Comparison of ENCODE assay signal across 17 cellular contexts in the genomic region with DNA sequence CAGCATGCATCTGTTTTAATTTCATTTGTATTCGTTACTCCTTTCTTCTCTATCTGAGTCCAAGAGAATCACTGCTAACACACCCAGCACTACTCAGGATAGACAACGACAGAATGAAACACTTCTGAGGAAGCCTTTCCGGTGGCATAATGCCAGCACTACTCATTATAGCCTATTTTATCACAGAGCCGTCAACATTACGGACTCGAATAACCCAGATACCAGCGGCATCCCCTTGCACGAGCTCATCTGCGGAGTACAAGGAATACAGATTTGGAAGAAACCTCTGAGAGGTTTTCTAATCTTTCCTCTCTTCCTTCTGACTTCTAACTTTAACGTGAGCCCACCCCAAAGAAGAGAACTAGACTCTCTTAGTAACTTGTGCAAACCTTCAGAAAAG.
DNase-seq lines count a peak whose midpoint lies in the region; TF ChIP-seq lines count a peak whose summit lies in the region.
"Had no signal": no experiment of that assay in that cellular context is flagged by ENCODE, and none has a peak within 500 bp of the region (broad histone marks: within the 10 kb centered on the region; RNA-seq: fewer than 3 reads in every experiment).

No MANE protein-coding gene starts in this region.

- no peak for TF ChIP-seq CTCF in type B pancreatic cell (conservative IDR thresholded peaks at IDR 0.05)

- no peak overlapping the region for H3K9ac ChIP-seq in iPS-15b (ENCODE audit: low read depth, low read length)

- no peaks in the 10 kb centered on the region for H3K36me3 Mint-ChIP-seq in type B pancreatic cell
- H3K36me3 Mint-ChIP-seq: stimulated activated naive B cell treated with anti-CD40 and anti-IgM and Interleukin-4, amounts not matched to agents 10 μg/mL and 1 μg/mL and 100 μg/mL, for 72 hours had no signal

- H3K27ac Mint-ChIP-seq in type B pancreatic cell, result no peak overlapping the region
- H3K27ac Mint-ChIP-seq: activated CD8-positive, alpha-beta T cell treated with anti-CD3 and anti-CD28 coated beads for 36 hours; activated T-helper 17 cell treated with anti-CD3 and anti-CD28 coated beads, Interleukin-2, amount 50 U/mL, for 72 hours; stimulated activated naive B cell treated with anti-CD40 and anti-IgM and Interleukin-4, amounts not matched to agents 10 μg/mL and 1 μg/mL and 100 μg/mL, for 72 hours had no signal

- peaks cover 6% of the 10 kb centered on the region for H3K4me1 ChIP-seq in iPS-15b (ENCODE audit: control insufficient read depth, insufficient read depth, low read length)
- H3K4me1 ChIP-seq: lower lobe of right lung had no signal

- H3K4me3 ChIP-seq in iPS-15b (ENCODE audit: low read depth, low read length), result peak overlapping the region; percentile 18
- H3K4me3 ChIP-seq: lower lobe of right lung, SJSA1, uterus had no signal

- no peaks in the 10 kb centered on the region for H3K36me3 ChIP-seq in iPS-15b (ENCODE audit: control insufficient read depth, insufficient read depth, low read length)
- H3K36me3 ChIP-seq: lower lobe of right lung, neutrophil, SJSA1, uterus had no signal

- peak overlapping the region; percentile 70 for H3K4me3 Mint-ChIP-seq in type B pancreatic cell
- H3K4me3 Mint-ChIP-seq: activated CD8-positive, alpha-beta T cell treated with anti-CD3 and anti-CD28 coated beads for 36 hours; activated T-helper 17 cell treated with anti-CD3 and anti-CD28 coated beads, Interleukin-2, amount 50 U/mL, for 72 hours; stimulated activated naive B cell treated with anti-CD40 and anti-IgM and Interleukin-4, amounts not matched to agents 10 μg/mL and 1 μg/mL and 100 μg/mL, for 72 hours had no signal

- no peaks in the 10 kb centered on the region for H3K9me3 ChIP-seq in iPS-15b (ENCODE audit: control insufficient read depth, insufficient read depth, low read length)
- H3K9me3 ChIP-seq: lower lobe of right lung, neutrophil, SJSA1, uterus had no signal

- TF ChIP-seq POLR2A in erythroblast (IDR thresholded peaks at IDR 0.05; ENCODE audit: low read length), result no peak

- DNase-seq in NCI-H82 (lab: John Stamatoyannopoulos, UW) (peak; percentile 44), NCI-H82 treated with DMSO at 0.1 percent for 48 hours (lab: John Stamatoyannopoulos, UW; ENCODE audit: unreplicated experiment) (no peak), NCI-H748 treated with DMSO at 0.1 percent for 48 hours (lab: John Stamatoyannopoulos, UW) (peak; percentile 27), type B pancreatic cell (ENCODE audit: extremely low spot score, unreplicated experiment) (no peak), SW480 (ENCODE audit: low spot score) (no peak), erythroblast (lab: John Stamatoyannopoulos, UW) (no peak)
- no peak for DNase-seq in stimulated activated naive CD4-positive, alpha-beta T cell (lab: John Stamatoyannopoulos, UW)
- DNase-seq: activated CD8-positive, alpha-beta T cell treated with anti-CD3 and anti-CD28 coated beads for 36 hours; amniotic stem cell; lower lobe of right lung; NCI-H187 treated with DMSO at 0.1 percent for 48 hours; stimulated activated naive B cell treated with anti-CD40 and anti-IgM and Interleukin-4, amounts not matched to agents 10 μg/mL and 1 μg/mL and 100 μg/mL, for 72 hours; uterus had no signal

- H3K27me3 ChIP-seq in iPS-15b (ENCODE audit: control insufficient read depth, insufficient read depth, low read length), result peaks cover 66% of the 10 kb centered on the region

- peaks cover 88% of the 10 kb centered on the region for H3K27me3 Mint-ChIP-seq in type B pancreatic cell

- no peaks in the 10 kb centered on the region for H3K9me3 Mint-ChIP-seq in type B pancreatic cell
- H3K9me3 Mint-ChIP-seq: activated CD8-positive, alpha-beta T cell treated with anti-CD3 and anti-CD28 coated beads for 36 hours; activated T-helper 17 cell treated with anti-CD3 and anti-CD28 coated beads, Interleukin-2, amount 50 U/mL, for 72 hours; stimulated activated naive B cell treated with anti-CD40 and anti-IgM and Interleukin-4, amounts not matched to agents 10 μg/mL and 1 μg/mL and 100 μg/mL, for 72 hours had no signal

- H3K4me1 Mint-ChIP-seq in type B pancreatic cell (ENCODE audit: unreplicated experiment), result peaks cover 12% of the 10 kb centered on the region
- H3K4me1 Mint-ChIP-seq: activated T-helper 17 cell treated with anti-CD3 and anti-CD28 coated beads, Interleukin-2, amount 50 U/mL, for 72 hours; stimulated activated naive B cell treated with anti-CD40 and anti-IgM and Interleukin-4, amounts not matched to agents 10 μg/mL and 1 μg/mL and 100 μg/mL, for 72 hours had no signal

Comparison
In these comparisons a context has a peak if more than half of its experiments do, and no peak if none do; other contexts are left out.
1. DNase-seq: peak in NCI-H82 (single experiment) and NCI-H748 treated with DMSO at 0.1 percent for 48 hours (single experiment); none in NCI-H82 treated with DMSO at 0.1 percent for 48 hours (single experiment), type B pancreatic cell (single experiment), SW480 (single experiment), stimulated activated naive CD4-positive, alpha-beta T cell (0 of 6) and erythroblast (0 of 2).